In genomic region chr17:44522883-44523671, GRCh38 we compare ENCODE assay signal across 8 cellular contexts. TPM values are rescaled to one million over a fixed set of nuclear protein-coding genes. Genes with fewer than 3 reads are reported as not detected.
DNase-seq lines count a peak whose midpoint lies in the region; ATAC-seq and TF ChIP-seq lines count a peak whose summit lies in the region.

No MANE protein-coding gene starts in this region.

- no peak overlapping the region for H3K27ac Mint-ChIP-seq in activated CD4-positive, alpha-beta memory T cell treated with anti-CD3 and anti-CD28 coated beads, Interleukin-2, amount 10 ng/mL, durations not matched to agents 7 days and 5 days

- CTCF ChIA-PET in activated CD4-positive, alpha-beta memory T cell treated with anti-CD3 and anti-CD28 coated beads, Interleukin-2, amount 10 ng/mL, durations not matched to agents 7 days and 5 days (lab: Charles Lee) = interaction anchor here (0.6 to 2.2 kb wide), 17 partner anchors 10 to 313 kb away, joined by 3 to 19 read pairs (median 4); partner anchors contain the start of genes FAM171A2, GPATCH8 and GRN

- peak; percentile 82 for ATAC-seq in omental fat pad (ENCODE audit: low FRiP score)

- H3K4me3 Mint-ChIP-seq in activated CD4-positive, alpha-beta memory T cell treated with anti-CD3 and anti-CD28 coated beads, Interleukin-2, amount 10 ng/mL, durations not matched to agents 7 days and 5 days = no peak overlapping the region

- POLR2A ChIA-PET in activated CD4-positive, alpha-beta memory T cell treated with anti-CD3 and anti-CD28 coated beads, Interleukin-2, amount 10 ng/mL, durations not matched to agents 7 days and 5 days (lab: Charles Lee) = interaction anchor here (0.6 to 1.3 kb wide), 2 partner anchors 162 to 303 kb away, joined by 3 read pairs; no protein-coding TSS in a partner anchor

- no peak for TF ChIP-seq POLR2A in erythroblast (IDR thresholded peaks at IDR 0.05; ENCODE audit: low read length)

- H3K36me3 Mint-ChIP-seq in activated CD4-positive, alpha-beta memory T cell treated with anti-CD3 and anti-CD28 coated beads, Interleukin-2, amount 10 ng/mL, durations not matched to agents 7 days and 5 days (ENCODE audit: low read depth) = no peaks in the 10 kb centered on the region

- TF ChIP-seq CTCF in omental fat pad (IDR thresholded peaks at IDR 0.05) = no peak

- peaks cover 2% of the 10 kb centered on the region for H3K9me3 Mint-ChIP-seq in activated CD4-positive, alpha-beta memory T cell treated with anti-CD3 and anti-CD28 coated beads, Interleukin-2, amount 10 ng/mL, durations not matched to agents 7 days and 5 days

- peak; percentile 3 to 39 (median 38) for DNase-seq in NCI-H1417 (lab: John Stamatoyannopoulos, UW)
- DNase-seq in NCI-H1417 treated with DMSO at 0.1 percent for 48 hours (lab: John Stamatoyannopoulos, UW) = no peak
- peak; percentile 51 for DNase-seq in NCI-H226
- peak; percentile 62 for DNase-seq in activated CD4-positive, alpha-beta memory T cell treated with anti-CD3 and anti-CD28 coated beads, Interleukin-2, amount 10 ng/mL, durations not matched to agents 7 days and 5 days
- peak; percentile 65 to 78 for DNase-seq in erythroblast (lab: John Stamatoyannopoulos, UW)
- DNase-seq in omental fat pad (ENCODE audit: low spot score) = peak; percentile 59
- DNase-seq in NCI-H2227 treated with DMSO at 0.1 percent for 48 hours (lab: John Stamatoyannopoulos, UW) = no peak
- DNase-seq in central memory CD4-positive, alpha-beta T cell = no peak

- peaks cover 5% of the 10 kb centered on the region for H3K27me3 Mint-ChIP-seq in activated CD4-positive, alpha-beta memory T cell treated with anti-CD3 and anti-CD28 coated beads, Interleukin-2, amount 10 ng/mL, durations not matched to agents 7 days and 5 days

- H3K4me1 Mint-ChIP-seq in activated CD4-positive, alpha-beta memory T cell treated with anti-CD3 and anti-CD28 coated beads, Interleukin-2, amount 10 ng/mL, durations not matched to agents 7 days and 5 days = no peaks in the 10 kb centered on the region

RNA-seq across cellular contexts. Expression of gene GPATCH8, which starts 19.9 kb away (rescaled TPM):
- 10 to 100 TPM; 38.7 to 43.0 TPM for total RNA-seq in activated CD4-positive, alpha-beta memory T cell treated with anti-CD3 and anti-CD28 coated beads, Interleukin-2, amount 10 ng/mL, durations not matched to agents 7 days and 5 days
- total RNA-seq in omental fat pad = 10 to 100 TPM; 25.7 to 58.5 (median 34.6) TPM

RNA-seq across cellular contexts. Expression of gene FZD2, which starts 34.2 kb away (rescaled TPM):
- under 1 TPM; 0.10 to 0.25 TPM for total RNA-seq in activated CD4-positive, alpha-beta memory T cell treated with anti-CD3 and anti-CD28 coated beads, Interleukin-2, amount 10 ng/mL, durations not matched to agents 7 days and 5 days
- total RNA-seq in omental fat pad = 1 to 10 TPM in 3 of 4 donors, under 1 TPM in 1; 0.74 to 2.4 (median 2.0) TPM

Comparison
In these comparisons a context has a peak if more than half of its experiments do, and no peak if none do; other contexts are left out.
1. DNase-seq: peak in NCI-H1417 (3 of 3), NCI-H226 (single experiment), activated CD4-positive, alpha-beta memory T cell treated with anti-CD3 and anti-CD28 coated beads, Interleukin-2, amount 10 ng/mL, durations not matched to agents 7 days and 5 days (single experiment), erythroblast (2 of 2) and omental fat pad (single experiment); none in NCI-H1417 treated with DMSO at 0.1 percent for 48 hours (single experiment), NCI-H2227 treated with DMSO at 0.1 percent for 48 hours (single experiment) and central memory CD4-positive, alpha-beta T cell (single experiment).